In genomic region chr12:109393437-109394345, GRCh38 we compare ENCODE assay signal across 1 cellular context.
TF ChIP-seq lines count a peak whose summit lies in the region.

No MANE protein-coding gene starts in this region.

TF ChIP-seq in HEK293, 187 proteins besides CTCF, POLR2A, EP300 and RAD21 (continued from another document):
- TF ChIP-seq ZNF311 (tag by site-specific recombination; IDR thresholded peaks at IDR 0.05; ENCODE audit: borderline replicate concordance) = no peak
- peak; percentile 99 for TF ChIP-seq ZBTB17 (tag by site-specific recombination; IDR thresholded peaks at IDR 0.05)
- no peak for TF ChIP-seq ZNF701 (tag by site-specific recombination; IDR thresholded peaks at IDR 0.05)
- no peak for TF ChIP-seq ZNF146 (tag by site-specific recombination; IDR thresholded peaks at IDR 0.05)
